ENCODE assay signal across 16 cellular contexts in genomic region chr2:144490857-144491256, GRCh38.
"Had no signal": no experiment of that assay in that cellular context is flagged by ENCODE, and none has a peak within 500 bp of the region (broad histone marks: within the 10 kb centered on the region; RNA-seq: fewer than 3 reads in every experiment).

No MANE protein-coding gene starts in this region.

- H3K9me3 Mint-ChIP-seq: nephron; T-helper 2 cell treated with Interferon-gamma antibody and Interleukin-4, amounts not matched to agents 5 μg/mL and 100 μg/mL, for 36 hours had no signal

- H3K4me3 Mint-ChIP-seq: nephron; T-helper 2 cell treated with Interferon-gamma antibody and Interleukin-4, amounts not matched to agents 5 μg/mL and 100 μg/mL, for 36 hours; type B pancreatic cell had no signal

- DNase-seq: activated CD4-positive, alpha-beta T cell treated with anti-CD3 and anti-CD28 coated beads for 1 hour; activated CD4-positive, alpha-beta T cell treated with anti-CD3 and anti-CD28 coated beads, Interleukin-2, amount 50 U/mL, for 48 hours; activated CD8-positive, alpha-beta memory T cell treated with anti-CD3 and anti-CD28 coated beads, Interleukin-2, amount 50 U/mL, for 4 hours; activated naive CD4-positive, alpha-beta T cell treated with anti-CD3 and anti-CD28 coated beads, Interleukin-2, amount 50 U/mL, for 16 hours; adrenal gland; body of pancreas; dermis blood vessel endothelial cell; glutamatergic neuron; left colon; occipital lobe; right cardiac atrium; small intestine had no signal

- H3K27ac Mint-ChIP-seq: progenitor cell of endocrine pancreas; T-helper 2 cell treated with Interferon-gamma antibody and Interleukin-4, amounts not matched to agents 5 μg/mL and 100 μg/mL, for 36 hours; type B pancreatic cell had no signal

- ATAC-seq: body of pancreas, left colon, right cardiac atrium had no signal

- H3K27ac ChIP-seq: adrenal gland, body of pancreas had no signal
